Comparison of ENCODE assay signal across 25 cellular contexts in the genomic region with DNA sequence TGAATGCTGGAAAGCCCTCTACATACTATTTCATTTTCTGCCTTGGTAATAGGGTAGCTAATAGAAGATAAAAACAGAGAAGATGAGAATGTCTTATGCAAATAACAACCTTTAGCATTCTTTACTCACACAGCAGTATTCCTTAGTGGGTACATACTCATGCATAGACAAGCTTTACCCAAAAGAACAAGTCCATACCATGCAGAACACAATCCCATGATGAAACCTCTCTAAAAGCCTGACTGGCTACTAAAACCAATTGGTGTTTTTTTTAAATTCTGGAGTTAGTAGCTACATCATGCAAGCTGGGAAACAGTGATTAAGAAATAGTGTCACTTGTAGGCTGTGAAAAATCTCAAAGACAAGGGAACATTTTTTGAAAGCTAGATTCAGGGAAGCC.
A peak's percentile ranks its signal among the peaks of the same experiment; 100 is the strongest.
DNase-seq lines count a peak whose midpoint lies in the region; ATAC-seq, FAIRE-seq and TF ChIP-seq lines count a peak whose summit lies in the region.
"Had no signal": no experiment of that assay in that cellular context is flagged by ENCODE, and none has a peak within 500 bp of the region (broad histone marks: within the 10 kb centered on the region; RNA-seq: fewer than 3 reads in every experiment).

No MANE protein-coding gene starts in this region.

- H3K27ac Mint-ChIP-seq in endothelial cell (ENCODE audit: unreplicated experiment): peak overlapping the region; percentile 39
- H3K27ac Mint-ChIP-seq: CD14-positive monocyte; CD4-positive, alpha-beta T cell; CD8-positive, alpha-beta memory T cell; HFFc6 had no signal

- DNase-seq in GM19239 (ENCODE audit: insufficient read length, low spot score): no peak
- peak; percentile 64 for DNase-seq in bronchial epithelial cell (ENCODE audit: low read depth)
- no peak for DNase-seq in endothelial cell (ENCODE audit: low spot score)
- DNase-seq in foreskin keratinocyte: peak; percentile 67 to 72
- DNase-seq in heart right ventricle: no peak
- no peak for DNase-seq in GDM1 (lab: John Stamatoyannopoulos, UW)
- no peak for DNase-seq in SK-N-DZ (ENCODE audit: low spot score)
- no peak for DNase-seq in activated T-cell treated with anti-CD3 and anti-CD28 coated beads, Interleukin-2, amount 50 U/mL, for 48 hours
- DNase-seq: 8988T; ACHN; AML-193; BE2C; CD4-positive, alpha-beta T cell; CD8-positive, alpha-beta memory T cell; DMS53; DMS79 treated with DMSO at 0.1 percent for 48 hours; GOT3; HFFc6 had no signal

- no peaks in the 10 kb centered on the region for H3K9me3 Mint-ChIP-seq in endothelial cell (ENCODE audit: unreplicated experiment)
- H3K9me3 Mint-ChIP-seq: CD14-positive monocyte; CD4-positive, alpha-beta T cell; CD8-positive, alpha-beta memory T cell; HFFc6 had no signal

- no peak overlapping the region for H3K4me3 Mint-ChIP-seq in endothelial cell (ENCODE audit: unreplicated experiment)
- H3K4me3 Mint-ChIP-seq: CD14-positive monocyte; CD4-positive, alpha-beta T cell; CD8-positive, alpha-beta memory T cell; HFFc6 had no signal

- H3K36me3 Mint-ChIP-seq in endothelial cell (ENCODE audit: low read depth, unreplicated experiment): peaks cover 27% of the 10 kb centered on the region

- H3K9me3 ChIP-seq in heart right ventricle: no peaks in the 10 kb centered on the region
- H3K9me3 ChIP-seq: A549; BE2C; BLaER1 treated with 17β-estradiol and CSF1 and Interleukin-3, amounts not matched to agents 10 nM and 100 nM; HAP-1 had no signal

- FAIRE-seq in GM19239 (lab: Jason Lieb, UNC) (peak; percentile 14), bronchial epithelial cell (lab: Jason Lieb, UNC) (no peak)
- FAIRE-seq: A549, D721Med, GM12892, H54 had no signal

- H3K36me3 ChIP-seq in bronchial epithelial cell (ENCODE audit: control insufficient read depth, insufficient read depth, low read length) (peaks cover 4% of the 10 kb centered on the region), heart right ventricle (peaks cover 0 to 100% (median 23%) of the 10 kb centered on the region in 9 donors)
- H3K36me3 ChIP-seq: BE2C had no signal

- H3K27me3 Mint-ChIP-seq in endothelial cell (ENCODE audit: unreplicated experiment): no peaks in the 10 kb centered on the region
- H3K27me3 Mint-ChIP-seq: CD4-positive, alpha-beta T cell; CD8-positive, alpha-beta memory T cell had no signal

- no peak for ATAC-seq in foreskin keratinocyte
- no peak for ATAC-seq in heart right ventricle
- ATAC-seq: A549 had no signal

- H3K4me3 ChIP-seq in bronchial epithelial cell (ENCODE audit: low read depth, low read length) (no peak overlapping the region), heart right ventricle (no peak overlapping the region)
- H3K4me3 ChIP-seq: A549; BLaER1 treated with 17β-estradiol and CSF1 and Interleukin-3, amounts not matched to agents 10 nM and 100 nM; HAP-1 had no signal

- H3K4me1 Mint-ChIP-seq in endothelial cell (ENCODE audit: unreplicated experiment): no peaks in the 10 kb centered on the region
- H3K4me1 Mint-ChIP-seq: CD14-positive monocyte; CD8-positive, alpha-beta memory T cell had no signal

- TF ChIP-seq CTCF in bronchial epithelial cell (IDR thresholded peaks at IDR 0.05; ENCODE audit: insufficient read depth, low read length, severe bottlenecking): no peak
- no peak for TF ChIP-seq CTCF in endothelial cell (IDR thresholded peaks at IDR 0.05; ENCODE audit: unreplicated experiment)
- no peak for TF ChIP-seq CTCF in foreskin keratinocyte (conservative IDR thresholded peaks at IDR 0.05)
- TF ChIP-seq CTCF in heart right ventricle (IDR thresholded peaks at IDR 0.05): no peak

- intact Hi-C loops in heart right ventricle (cut with DNase I): no loop called here

- no peaks in the 10 kb centered on the region for H3K27me3 ChIP-seq in bronchial epithelial cell (ENCODE audit: control insufficient read depth, insufficient read depth, low read length)
- H3K27me3 ChIP-seq in foreskin keratinocyte: no peaks in the 10 kb centered on the region
- no peaks in the 10 kb centered on the region for H3K27me3 ChIP-seq in heart right ventricle
- H3K27me3 ChIP-seq: BE2C; BLaER1 treated with 17β-estradiol and CSF1 and Interleukin-3, amounts not matched to agents 10 nM and 100 nM had no signal

- H3K4me1 ChIP-seq in foreskin keratinocyte: peaks cover 6% of the 10 kb centered on the region
- H3K4me1 ChIP-seq in heart right ventricle: peaks cover 0 to 19% (median 8%) of the 10 kb centered on the region in 9 donors
- H3K4me1 ChIP-seq: BLaER1 treated with 17β-estradiol and CSF1 and Interleukin-3, amounts not matched to agents 10 nM and 100 nM; HAP-1 had no signal

- H3K27ac ChIP-seq in foreskin keratinocyte (no peak overlapping the region), heart right ventricle (no peak overlapping the region)
- H3K27ac ChIP-seq: A549; BLaER1 treated with 17β-estradiol and CSF1 and Interleukin-3, amounts not matched to agents 10 nM and 100 nM had no signal

Comparison
In these comparisons a context has a peak if more than half of its experiments do, and no peak if none do; other contexts are left out.
1. DNase-seq: peak in bronchial epithelial cell (single experiment) and foreskin keratinocyte (2 of 2); none in GM19239 (single experiment), endothelial cell (single experiment), heart right ventricle (0 of 2), GDM1 (single experiment), SK-N-DZ (single experiment) and activated T-cell treated with anti-CD3 and anti-CD28 coated beads, Interleukin-2, amount 50 U/mL, for 48 hours (0 of 2).